ENCODE assay signal across 15 cellular contexts in the genomic region with DNA sequence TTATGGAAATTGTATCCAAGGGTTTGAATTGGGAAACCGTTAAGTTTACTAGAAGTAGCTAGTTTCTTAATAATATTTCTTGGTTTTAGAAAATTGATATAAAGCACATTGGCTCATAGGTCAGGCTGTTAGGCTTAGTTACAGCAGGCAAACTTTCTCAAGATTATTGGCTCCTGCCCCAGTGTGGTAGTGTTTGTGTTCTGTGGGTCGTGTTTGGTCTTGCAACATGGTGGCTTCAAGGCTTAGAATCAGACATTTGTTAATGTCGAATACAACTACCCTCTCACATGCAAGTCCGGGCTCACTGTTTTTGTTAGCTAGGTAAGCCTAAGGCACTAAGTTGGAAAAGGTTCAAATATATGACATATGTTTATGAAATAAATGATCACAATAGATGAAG. TPM values are rescaled to one million over a fixed set of nuclear protein-coding genes. Genes with fewer than 3 reads are reported as not detected.
DNase-seq lines count a peak whose midpoint lies in the region; ATAC-seq, FAIRE-seq and TF ChIP-seq lines count a peak whose summit lies in the region.
"Had no signal": no experiment of that assay in that cellular context is flagged by ENCODE, and none has a peak within 500 bp of the region (broad histone marks: within the 10 kb centered on the region; RNA-seq: fewer than 3 reads in every experiment).

No MANE protein-coding gene starts in this region.

- H3K36me3 ChIP-seq in breast epithelium (no peaks in the 10 kb centered on the region), pancreas (no peaks in the 10 kb centered on the region)

- peak in 3 of 4 donors; percentile 58 to 77 (median 67) for ATAC-seq in pancreas
- ATAC-seq in HG03039 (IDR thresholded peaks at IDR 0.05; ENCODE audit: unreplicated experiment), result no peak

- DNase-seq in MCF 10A (ENCODE audit: unreplicated experiment), result peak; percentile 82
- no peak for DNase-seq in breast epithelium (ENCODE audit: low spot score in 2 of 2)
- peak; percentile 24 for DNase-seq in epithelial cell of prostate (ENCODE audit: low read depth, low spot score)
- peak; percentile 54 for DNase-seq in iris pigment epithelial cell (ENCODE audit: low read depth)
- DNase-seq in pancreas, result no peak
- no peak for DNase-seq in germinal center (ENCODE audit: low spot score)
- DNase-seq in NCI-H187 treated with DMSO at 0.1 percent for 48 hours (lab: John Stamatoyannopoulos, UW), result no peak
- DNase-seq: 8988T, AML-193, DMS 273 treated with DMSO at 0.1 percent for 48 hours, HCEC 1CT, HFFc6 had no signal

- no peak overlapping the region for H3K4me3 ChIP-seq in breast epithelium
- H3K4me3 ChIP-seq in pancreas, result no peak overlapping the region
- H3K4me3 ChIP-seq: BLaER1 had no signal

- FAIRE-seq in pancreas (lab: Jason Lieb, UNC), result no peak

- H3K36me3 Mint-ChIP-seq in MCF 10A (ENCODE audit: insufficient read depth, unreplicated experiment), result no peaks in the 10 kb centered on the region

- POLR2A ChIA-PET in MCF 10A (lab: Yijun Ruan, JAX), result interaction anchor here (0.6 to 2.9 kb wide), 22 partner anchors 10 to 273 kb away, joined by 3 to 19 read pairs (median 4); a partner anchor contains a TSS

- H3K9me3 ChIP-seq in breast epithelium (no peaks in the 10 kb centered on the region), pancreas (no peaks in the 10 kb centered on the region)

- BruUV-seq in MCF 10A (replicated peaks; lab: Mats Ljungman, UMichigan), result no TSS peak

- no peak for TF ChIP-seq POLR2A in breast epithelium (IDR thresholded peaks at IDR 0.05)

- CTCF ChIA-PET in MCF 10A (lab: Yijun Ruan, JAX), result interaction anchor here (0.6 to 1.1 kb wide), 7 partner anchors 19 to 297 kb away, joined by 3 to 10 read pairs (median 3); no protein-coding TSS in a partner anchor

- H3K4me1 ChIP-seq in breast epithelium, result no peaks in the 10 kb centered on the region
- H3K4me1 ChIP-seq in pancreas, result peaks cover 0 to 11% (median 0%) of the 10 kb centered on the region in 3 donors

- H3K27ac Mint-ChIP-seq in MCF 10A (ENCODE audit: low read depth, unreplicated experiment), result peak overlapping the region; percentile 40
- H3K27ac Mint-ChIP-seq: HFFc6 had no signal

- peak overlapping the region; percentile 39 for H3K4me3 Mint-ChIP-seq in MCF 10A (ENCODE audit: unreplicated experiment)
- H3K4me3 Mint-ChIP-seq: HFFc6 had no signal

- intact Hi-C loops in MCF 10A (cut with micrococcal nuclease) (no loop called here), breast epithelium (cut with DNase I; ENCODE audit: low total_unique reads) (no loop called here), pancreas (cut with DNase I) (no loop called here)

- H3K4me1 Mint-ChIP-seq in MCF 10A (ENCODE audit: insufficient read depth, unreplicated experiment), result peaks cover 24% of the 10 kb centered on the region

- 61 to 63% methylated on average over 4 of the region's 4 CpGs for WGBS in pancreas, 2 donors

- H3K27ac ChIP-seq in breast epithelium (no peak overlapping the region), epithelial cell of prostate (no peak overlapping the region), pancreas (no peak overlapping the region)
- H3K27ac ChIP-seq: BLaER1, HL-60 had no signal

- no peak for TF ChIP-seq CTCF in MCF 10A (IDR thresholded peaks at IDR 0.05; ENCODE audit: unreplicated experiment)
- TF ChIP-seq CTCF in breast epithelium (IDR thresholded peaks at IDR 0.05), result no peak
- no peak for TF ChIP-seq CTCF in pancreas (IDR thresholded peaks at IDR 0.05)

- H3K9me3 Mint-ChIP-seq in MCF 10A (ENCODE audit: unreplicated experiment), result no peaks in the 10 kb centered on the region
- H3K9me3 Mint-ChIP-seq: HFFc6 had no signal

- H3K27me3 Mint-ChIP-seq in MCF 10A (ENCODE audit: insufficient read depth, unreplicated experiment), result no peaks in the 10 kb centered on the region

- H3K27me3 ChIP-seq in breast epithelium (no peaks in the 10 kb centered on the region), pancreas (no peaks in the 10 kb centered on the region)
- H3K27me3 ChIP-seq: BLaER1 had no signal

RNA-seq across cellular contexts. Expression of a gene that starts 19.6 kb away (rescaled TPM):
- total RNA-seq in MCF 10A (2022), result 24.3 and 27.4 TPM in 2 replicates
- 10 to 100 TPM; 36.4 to 46.4 (median 44.8) TPM for total RNA-seq in breast epithelium
- 10 to 100 TPM in 2 of 6 donors, 1 to 10 TPM in 4; 4.6 to 18.0 (median 7.6) TPM for total RNA-seq in pancreas
- 10 to 100 TPM in 1 of 2 donors, 1 to 10 TPM in 1; 3.2 to 11.6 TPM for polyA plus RNA-seq in pancreas

Comparison
In these comparisons a context has a peak if more than half of its experiments do, and no peak if none do; other contexts are left out.
1. DNase-seq: peak in MCF 10A (single experiment), epithelial cell of prostate (single experiment) and iris pigment epithelial cell (single experiment); none in breast epithelium (0 of 2), pancreas (0 of 6), germinal center (single experiment) and NCI-H187 treated with DMSO at 0.1 percent for 48 hours (single experiment).